ENCODE assay signal across 29 cellular contexts in the genomic region with DNA sequence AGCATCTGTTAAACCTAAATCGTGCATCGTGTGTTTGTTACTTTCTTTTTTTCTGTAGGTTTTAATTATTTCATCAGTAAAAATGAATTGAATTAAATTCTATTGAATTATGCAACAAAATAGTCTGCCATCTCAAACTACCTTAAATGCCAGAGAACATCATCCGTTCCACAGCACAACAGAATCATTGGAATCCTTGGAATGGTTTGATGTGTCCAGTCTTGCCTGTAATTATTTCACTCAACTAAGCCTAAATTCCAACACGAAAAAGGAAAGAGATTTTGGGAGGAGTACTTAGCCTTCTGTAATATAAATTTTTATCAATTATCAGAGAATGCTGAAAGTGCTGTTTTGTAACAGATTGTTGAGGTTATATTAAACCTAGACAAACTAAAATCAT. TPM values are rescaled to one million over a fixed set of nuclear protein-coding genes. Genes with fewer than 3 reads are reported as not detected.
DNase-seq lines count a peak whose midpoint lies in the region; ATAC-seq and TF ChIP-seq lines count a peak whose summit lies in the region.
"Had no signal": no experiment of that assay in that cellular context is flagged by ENCODE, and none has a peak within 500 bp of the region (broad histone marks: within the 10 kb centered on the region; RNA-seq: fewer than 3 reads in every experiment).

No MANE protein-coding gene starts in this region.

- POLR2A ChIA-PET in MCF 10A (lab: Yijun Ruan, JAX) (interaction anchor here (0.6 to 1.6 kb wide), 5 partner anchors 17 to 296 kb away, joined by 3 to 29 read pairs (median 3); partner anchors contain the start of gene SLC7A11), PC-3 (lab: Charles Lee; ENCODE audit: unreplicated experiment) (no interaction called here)

- no peaks in the 10 kb centered on the region for H3K9me3 ChIP-seq in breast epithelium
- H3K9me3 ChIP-seq in RWPE2 (ENCODE audit: severe bottlenecking): no peaks in the 10 kb centered on the region
- H3K9me3 ChIP-seq in PC-3 (ENCODE audit: low read length): no peaks in the 10 kb centered on the region
- H3K9me3 ChIP-seq: HAP-1, pancreas, suprapubic skin, upper lobe of left lung had no signal

- H3K9me3 Mint-ChIP-seq in MCF 10A (ENCODE audit: unreplicated experiment): no peaks in the 10 kb centered on the region
- H3K9me3 Mint-ChIP-seq: activated CD8-positive, alpha-beta T cell treated with anti-CD3 and anti-CD28 coated beads for 36 hours; activated naive CD4-positive, alpha-beta T cell treated with anti-CD3 and anti-CD28 coated beads for 36 hours; activated T-helper 1 cell treated with anti-CD3 and anti-CD28 coated beads, Interleukin-12 subunit alpha, Interleukin-12 subunit beta, Interleukin-2, Interleukin-4 antibody, amounts not matched to agents 30 ng/mL and 10 ng/mL and 1 ng/mL, durations not matched to agents 14 hours and 24 hours and 36 hours; stimulated activated naive B cell treated with anti-CD40 and anti-IgM and Interleukin-4, amounts not matched to agents 10 μg/mL and 1 μg/mL and 100 μg/mL, for 72 hours had no signal

- no peak overlapping the region for H3K4me3 Mint-ChIP-seq in MCF 10A (ENCODE audit: unreplicated experiment)
- H3K4me3 Mint-ChIP-seq: activated CD8-positive, alpha-beta T cell treated with anti-CD3 and anti-CD28 coated beads for 36 hours; activated naive CD4-positive, alpha-beta T cell treated with anti-CD3 and anti-CD28 coated beads for 36 hours; activated T-helper 1 cell treated with anti-CD3 and anti-CD28 coated beads, Interleukin-12 subunit alpha, Interleukin-12 subunit beta, Interleukin-2, Interleukin-4 antibody, amounts not matched to agents 30 ng/mL and 10 ng/mL and 1 ng/mL, durations not matched to agents 14 hours and 24 hours and 36 hours; brain; CD8-positive, alpha-beta memory T cell; immature natural killer cell; stimulated activated naive B cell treated with anti-CD40 and anti-IgM and Interleukin-4, amounts not matched to agents 10 μg/mL and 1 μg/mL and 100 μg/mL, for 72 hours had no signal

- peaks cover 22% of the 10 kb centered on the region for H3K4me1 Mint-ChIP-seq in MCF 10A (ENCODE audit: insufficient read depth, unreplicated experiment)
- H3K4me1 Mint-ChIP-seq: brain; immature natural killer cell; stimulated activated naive B cell treated with anti-CD40 and anti-IgM and Interleukin-4, amounts not matched to agents 10 μg/mL and 1 μg/mL and 100 μg/mL, for 72 hours had no signal

- H3K4me2 ChIP-seq in PC-3 (ENCODE audit: low read length): no peak overlapping the region

- H3K36me3 ChIP-seq in breast epithelium (no peaks in the 10 kb centered on the region), RWPE2 (ENCODE audit: low read depth) (no peaks in the 10 kb centered on the region), PC-3 (ENCODE audit: low read depth, low read length) (no peaks in the 10 kb centered on the region)
- H3K36me3 ChIP-seq: HAP-1, pancreas, suprapubic skin, upper lobe of left lung had no signal

- peak overlapping the region; percentile 93 for H3K27ac Mint-ChIP-seq in MCF 10A (ENCODE audit: low read depth, unreplicated experiment)
- H3K27ac Mint-ChIP-seq: activated CD8-positive, alpha-beta T cell treated with anti-CD3 and anti-CD28 coated beads for 36 hours; activated naive CD4-positive, alpha-beta T cell treated with anti-CD3 and anti-CD28 coated beads for 36 hours; activated T-helper 1 cell treated with anti-CD3 and anti-CD28 coated beads, Interleukin-12 subunit alpha, Interleukin-12 subunit beta, Interleukin-2, Interleukin-4 antibody, amounts not matched to agents 30 ng/mL and 10 ng/mL and 1 ng/mL, durations not matched to agents 14 hours and 24 hours and 36 hours; brain; CD8-positive, alpha-beta memory T cell; immature natural killer cell; stimulated activated naive B cell treated with anti-CD40 and anti-IgM and Interleukin-4, amounts not matched to agents 10 μg/mL and 1 μg/mL and 100 μg/mL, for 72 hours had no signal

- BruUV-seq in MCF 10A (replicated peaks; lab: Mats Ljungman, UMichigan): TSS peak; percentile 81
- BruUV-seq in PC-3 (replicated peaks; lab: Mats Ljungman, UMichigan): no TSS peak

- H3K9ac ChIP-seq in PC-3 (ENCODE audit: low read length): no peak overlapping the region

- H3K4me3 ChIP-seq in breast epithelium (no peak overlapping the region), RWPE2 (ENCODE audit: severe bottlenecking) (no peak overlapping the region), fibroblast of the aortic adventitia (ENCODE audit: low read depth, low read length) (no peak overlapping the region), PC-3 (ENCODE audit: low read length) (no peak overlapping the region)
- H3K4me3 ChIP-seq: HAP-1, pancreas, skin epidermis, suprapubic skin, upper lobe of left lung had no signal

- no peaks in the 10 kb centered on the region for H3K9me2 ChIP-seq in PC-3 (replicated peaks; ENCODE audit: low read length)

- DNase-seq in MCF 10A (ENCODE audit: unreplicated experiment): peak; percentile 27
- DNase-seq in breast epithelium (ENCODE audit: low spot score in 2 of 2): no peak
- no peak for DNase-seq in RWPE2 (ENCODE audit: low spot score)
- peak; percentile 44 for DNase-seq in fibroblast of the aortic adventitia (ENCODE audit: low read depth)
- DNase-seq in caudate nucleus (lab: John Stamatoyannopoulos, UW): no peak
- no peak for DNase-seq in ecto neural progenitor cell (ENCODE audit: low spot score)
- no peak for DNase-seq in PC-3
- DNase-seq: 8988T; activated CD4-positive, alpha-beta T cell treated with anti-CD3 and anti-CD28 coated beads for 1 hour; activated CD8-positive, alpha-beta memory T cell treated with anti-CD3 and anti-CD28 coated beads, Interleukin-2, amount 50 U/mL, for 48 hours; activated CD8-positive, alpha-beta T cell treated with anti-CD3 and anti-CD28 coated beads for 36 hours; activated naive CD4-positive, alpha-beta T cell treated with anti-CD3 and anti-CD28 coated beads for 36 hours; CD8-positive, alpha-beta memory T cell; immature natural killer cell; NCI-H1092; NCI-H1694 treated with DMSO at 0.1 percent for 48 hours; NCI-H2171; NCI-H510A treated with DMSO at 0.1 percent for 48 hours; pancreas; retina; stimulated activated naive B cell treated with anti-CD40 and anti-IgM and Interleukin-4, amounts not matched to agents 10 μg/mL and 1 μg/mL and 100 μg/mL, for 72 hours; upper lobe of left lung had no signal

- H3K79me2 ChIP-seq in PC-3 (ENCODE audit: low read length): no peaks in the 10 kb centered on the region

- intact Hi-C loops in MCF 10A (cut with micrococcal nuclease) (loop anchor here (1.0 kb wide), 1 partner anchor 17 kb away; the partner anchor contains the start of gene SLC7A11), breast epithelium (cut with DNase I; ENCODE audit: low total_unique reads) (no loop called here), PC-3 (cut with micrococcal nuclease) (no loop called here)

- H3K27me3 ChIP-seq in breast epithelium: no peaks in the 10 kb centered on the region
- no peaks in the 10 kb centered on the region for H3K27me3 ChIP-seq in RWPE2 (ENCODE audit: insufficient read depth, poor library complexity, severe bottlenecking)
- no peaks in the 10 kb centered on the region for H3K27me3 ChIP-seq in PC-3 (ENCODE audit: low read length)
- H3K27me3 ChIP-seq: pancreas, suprapubic skin, upper lobe of left lung had no signal

- H3K27ac ChIP-seq in breast epithelium (peak overlapping the region in 1 of 2 donors; percentile 36), RWPE2 (ENCODE audit: poor library complexity, severe bottlenecking) (peak overlapping the region; percentile 92), caudate nucleus (ENCODE audit: low read depth, low read length) (no peak overlapping the region), PC-3 (ENCODE audit: low read length) (no peak overlapping the region)
- H3K27ac ChIP-seq: pancreas, suprapubic skin, upper lobe of left lung had no signal

- no peak overlapping the region for H2AFZ ChIP-seq in PC-3 (ENCODE audit: low read length)

- H4K20me1 ChIP-seq in PC-3 (ENCODE audit: low read length): no peaks in the 10 kb centered on the region

- no peak for TF ChIP-seq POLR2A in breast epithelium (IDR thresholded peaks at IDR 0.05)

- H3K36me3 Mint-ChIP-seq in MCF 10A (ENCODE audit: insufficient read depth, unreplicated experiment): no peaks in the 10 kb centered on the region
- H3K36me3 Mint-ChIP-seq: brain; CD8-positive, alpha-beta memory T cell; immature natural killer cell; stimulated activated naive B cell treated with anti-CD40 and anti-IgM and Interleukin-4, amounts not matched to agents 10 μg/mL and 1 μg/mL and 100 μg/mL, for 72 hours had no signal

- H3K4me1 ChIP-seq in breast epithelium: no peaks in the 10 kb centered on the region
- peaks cover 50% of the 10 kb centered on the region for H3K4me1 ChIP-seq in RWPE2 (ENCODE audit: insufficient read depth, poor library complexity, severe bottlenecking)
- H3K4me1 ChIP-seq in PC-3 (ENCODE audit: insufficient read depth, low read length): peaks cover 33% of the 10 kb centered on the region
- H3K4me1 ChIP-seq: HAP-1, pancreas, upper lobe of left lung had no signal

- CTCF ChIA-PET in MCF 10A (lab: Yijun Ruan, JAX) (interaction anchor here (0.8 kb wide), 1 partner anchor 17 kb away, joined by 3 read pairs; no protein-coding TSS in a partner anchor), PC-3 (lab: Charles Lee) (no interaction called here)

- no peaks in the 10 kb centered on the region for H3K27me3 Mint-ChIP-seq in MCF 10A (ENCODE audit: insufficient read depth, unreplicated experiment)
- H3K27me3 Mint-ChIP-seq: CD8-positive, alpha-beta memory T cell; stimulated activated naive B cell treated with anti-CD40 and anti-IgM and Interleukin-4, amounts not matched to agents 10 μg/mL and 1 μg/mL and 100 μg/mL, for 72 hours had no signal

- H3F3A ChIP-seq in PC-3 (ENCODE audit: low read length, unreplicated experiment): no peaks in the 10 kb centered on the region

- TF ChIP-seq CTCF in MCF 10A (IDR thresholded peaks at IDR 0.05; ENCODE audit: unreplicated experiment): no peak
- no peak for TF ChIP-seq CTCF in breast epithelium (IDR thresholded peaks at IDR 0.05)
- no peak for TF ChIP-seq CTCF in RWPE2 (IDR thresholded peaks at IDR 0.05; ENCODE audit: poor library complexity, severe bottlenecking)
- no peak for TF ChIP-seq CTCF in fibroblast of the aortic adventitia (IDR thresholded peaks at IDR 0.05; ENCODE audit: insufficient read depth, low read length)
- no peak for TF ChIP-seq CTCF in PC-3 (conservative IDR thresholded peaks at IDR 0.05; ENCODE audit: low read depth, low read length)

- ATAC-seq in RWPE2 (ENCODE audit: low read depth) (peak; percentile 86), HG02798 (IDR thresholded peaks at IDR 0.05; ENCODE audit: poor library complexity, unreplicated experiment) (no peak), PC-3 (no peak)
- ATAC-seq: activated CD8-positive, alpha-beta T cell treated with anti-CD3 and anti-CD28 coated beads for 36 hours; pancreas; Right ventricle myocardium inferior; stimulated activated naive B cell treated with anti-CD40 and anti-IgM and Interleukin-4, amounts not matched to agents 10 μg/mL and 1 μg/mL and 100 μg/mL, for 72 hours had no signal

RNA-seq across cellular contexts. Expression of gene SLC7A11, which starts 17.1 kb away (rescaled TPM):
- total RNA-seq in MCF 10A (2022) (103 and 153 TPM in 2 replicates), breast epithelium (1 to 10 TPM in 2 of 3 donors, under 1 TPM in 1; 0.16 to 1.9 (median 1.3) TPM), fibroblast of the aortic adventitia (ENCODE audit: low replicate concordance) (21.8 and 118 TPM in 2 replicates), PC-3 (2014; rRNA removed) (13.3 and 14.0 TPM in 2 replicates)

Comparison
In these comparisons a context has a peak if more than half of its experiments do, and no peak if none do; other contexts are left out.
1. DNase-seq: peak in MCF 10A (single experiment) and fibroblast of the aortic adventitia (single experiment); none in breast epithelium (0 of 2), RWPE2 (single experiment), caudate nucleus (0 of 61), ecto neural progenitor cell (single experiment) and PC-3 (single experiment).